ENCODE assay signal across 8 cellular contexts in the genomic region with DNA sequence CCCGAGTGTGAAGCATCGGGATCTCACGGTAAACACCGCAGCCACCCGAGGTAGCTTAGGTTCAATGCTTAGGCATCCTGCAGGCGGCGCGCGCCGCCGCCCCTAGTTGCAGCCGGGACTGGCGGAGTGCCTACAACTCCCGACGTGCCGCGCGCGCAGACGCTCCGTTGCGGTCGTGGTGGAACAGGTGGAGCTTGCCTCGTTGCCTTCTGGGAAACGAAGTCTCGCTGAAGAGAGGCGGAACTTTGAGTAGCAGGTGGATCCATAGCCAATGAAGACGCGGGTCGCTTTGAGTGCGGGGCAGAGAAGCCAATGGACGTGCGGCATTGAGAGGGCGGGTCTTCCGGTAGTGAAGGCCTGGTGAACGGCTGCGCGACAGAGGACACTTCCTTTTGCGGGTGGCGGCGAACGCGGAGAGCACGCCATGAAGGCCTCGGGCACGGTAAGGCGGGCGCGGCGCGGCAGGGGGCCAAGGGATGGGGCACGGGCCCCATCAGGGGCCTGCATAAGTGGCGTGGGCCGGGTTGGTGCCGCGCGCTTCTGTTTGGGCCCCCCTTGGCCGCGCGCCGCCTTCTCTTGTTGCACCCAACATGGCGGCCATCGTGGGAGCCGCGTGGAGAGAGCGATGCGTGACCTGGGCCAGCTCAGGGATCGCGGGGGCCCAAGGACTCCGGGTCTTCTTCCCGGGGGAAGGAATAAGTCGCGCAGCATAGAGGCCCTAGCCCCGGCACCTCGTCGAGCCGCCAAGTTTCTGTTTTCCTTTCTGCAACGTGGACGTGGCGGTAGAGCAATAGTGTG. TPM values are rescaled to one million over a fixed set of nuclear protein-coding genes. Genes with fewer than 3 reads are reported as not detected.
A peak's percentile ranks its signal among the peaks of the same experiment; 100 is the strongest.
DNase-seq lines count a peak whose midpoint lies in the region; ATAC-seq, FAIRE-seq and TF ChIP-seq lines count a peak whose summit lies in the region.

A gene (plus strand): TSS at position 378 of the 798 bp plus-strand sequence. CDS start 47 bp downstream, at position 425.

- H3K4me3 Mint-ChIP-seq in CD14-positive monocyte = peak within 1 kb of the TSS; percentile 97 to 99

- H3K4me1 ChIP-seq in HepG2 (ENCODE audit: insufficient read depth, low read length) = peaks cover 18% of the 10 kb centered on the region

- peak within 1 kb of the TSS; percentile 99 for H3K9ac ChIP-seq in HepG2 (ENCODE audit: insufficient read depth, low read depth, low read length)

- H3K9me3 ChIP-seq in HepG2 (ENCODE audit: low read length) = no peaks in the 10 kb centered on the region

- peaks cover 28% of the 10 kb centered on the region for H3K4me1 Mint-ChIP-seq in CD14-positive monocyte

- BruUV-seq in HepG2 (replicated peaks; lab: Mats Ljungman, UMichigan) = no TSS peak

- under 1% methylated on average over 43 of the region's 80 CpGs for WGBS in HepG2 (ENCODE audit: low lambda C conversion rate)

- peak within 1 kb of the TSS; percentile 80 for H2AFZ ChIP-seq in HepG2 (ENCODE audit: low read length)

- peak within 1 kb of the TSS; percentile 91 to 97 (median 96) for H3K4me3 ChIP-seq in HepG2 (replicated peaks in 1 of 3; ENCODE audit: insufficient read depth in 1 of 3, low read depth in 2 of 3, low read length in 3 of 3)

- peak; percentile 89 for FAIRE-seq in HepG2 (lab: Jason Lieb, UNC)

- H3K27me3 ChIP-seq in HepG2 (ENCODE audit: control insufficient read depth in 1 of 2, insufficient read depth in 2 of 2, low read length in 2 of 2) = no peaks in the 10 kb centered on the region; a peak in 1 of 5 replicates

- TF ChIP-seq EP300 in HepG2 (IDR thresholded peaks at IDR 0.05; ENCODE audit: low read depth in 2 of 2, low read length in 2 of 2) (peak in 1 of 2 experiments; percentile 4; a peak in 1 of 4 replicates), HepG2 (CRISPR knock-in tag; IDR thresholded peaks at IDR 0.05; ENCODE audit: borderline replicate concordance) (no peak; the same call in 1 of the 2 replicates)

- peak within 1 kb of the TSS; percentile 82 for H3K27ac ChIP-seq in HepG2 (ENCODE audit: extremely low read length, insufficient read depth, low read length)

- peak within 1 kb of the TSS; percentile 69 to 93 (median 89) for H3K27ac Mint-ChIP-seq in CD14-positive monocyte

- TF ChIP-seq RAD21 in HepG2 (CRISPR knock-in tag; IDR thresholded peaks at IDR 0.05) = peak; percentile 31; the same call in 1 of the 2 replicates

- intact Hi-C loops in CD14-positive monocyte (cut with micrococcal nuclease) (loop anchor here (1.0 to 10.0 kb wide), 6 partner anchors 73 to 595 kb away; a partner anchor contains a TSS), HepG2 (cut with micrococcal nuclease; ENCODE audit: unreplicated experiment) (loop anchor here (5.0 kb wide), 1 partner anchor 73 kb away; a partner anchor contains a TSS)

- peaks cover 14 to 33% of the 10 kb centered on the region in 2 experiments for H3K36me3 ChIP-seq in HepG2 (replicated peaks in 1 of 2; ENCODE audit: control insufficient read depth in 1 of 2, insufficient read depth in 2 of 2, low read length in 2 of 2)

- peaks cover 0 to 7% (median 2%) of the 10 kb centered on the region in 3 donors for H3K27me3 Mint-ChIP-seq in CD14-positive monocyte (ENCODE audit: low read depth in 3 of 3)

- peaks cover 32 to 40% of the 10 kb centered on the region in 2 donors for H3K36me3 Mint-ChIP-seq in CD14-positive monocyte

- H3K79me2 ChIP-seq in HepG2 (ENCODE audit: insufficient read depth, low read length) = peaks cover 27% of the 10 kb centered on the region

- TF ChIP-seq CTCF in CD14-positive monocyte (IDR thresholded peaks at IDR 0.05) (peak; percentile 76), HepG2 (CRISPR knock-in tag; IDR thresholded peaks at IDR 0.05) (peak; percentile 97)

- H3K9me3 Mint-ChIP-seq in CD14-positive monocyte = no peaks in the 10 kb centered on the region

- in situ Hi-C loops in HepG2 (cut with HindIII; ENCODE audit: extremely low pct_ligation_motif_present, low pct_unique_long_range_greater_than_20kb) = loop anchor here (10.0 kb wide), 1 partner anchor 155 kb away; no protein-coding TSS in a partner anchor

- peaks cover 45% of the 10 kb centered on the region for H4K20me1 ChIP-seq in HepG2 (ENCODE audit: insufficient read depth, low read length)

- peak; percentile 99 for DNase-seq in CD14-positive monocyte (ENCODE audit: low spot score)
- peak; percentile 90 for DNase-seq in NCI-H748 treated with DMSO at 0.1 percent for 48 hours (lab: John Stamatoyannopoulos, UW)
- peak; percentile 98 to 99 for DNase-seq in activated CD4-positive, alpha-beta T cell treated with anti-CD3 and anti-CD28 coated beads, Interleukin-2, amount 50 U/mL, for 4 hours
- peak; percentile 100 for DNase-seq in dermis blood vessel endothelial cell
- DNase-seq in HepG2 (ENCODE audit: low spot score) = peak; percentile 99
- peak; percentile 100 for DNase-seq in stimulated activated CD4-positive, alpha-beta T cell treated with anti-CD3 and anti-CD28 coated beads, Interleukin-4, amount 100 ng/mL, for 24 hours

- peak; percentile 97 for TF ChIP-seq POLR2A in HepG2 (IDR thresholded peaks at IDR 0.05; ENCODE audit: insufficient read depth in 1 of 2, low read depth in 2 of 2, low read length in 2 of 2)

- peak within 1 kb of the TSS; percentile 91 for H3K4me2 ChIP-seq in HepG2 (ENCODE audit: low read depth, low read length)

- POLR2A ChIA-PET in HepG2 (lab: Yijun Ruan, JAX) = interaction anchor here (0.6 to 2.2 kb wide), 37 partner anchors 8 to 743 kb away, joined by 3 to 49 read pairs (median 4); a partner anchor contains a TSS

- CTCF ChIA-PET in HepG2 (lab: Yijun Ruan, JAX; ENCODE audit: low intra/inter-chr PET ratio, low total read pairs) = interaction anchor here (1.5 kb wide), 1 partner anchor 73 kb away, joined by 7 read pairs; a partner anchor contains a TSS

- ATAC-seq in GM19351 (IDR thresholded peaks at IDR 0.05; ENCODE audit: unreplicated experiment) = peak; percentile 86
- ATAC-seq in HG03558 (IDR thresholded peaks at IDR 0.05; ENCODE audit: extremely low read depth, unreplicated experiment) = peak; percentile 66
- peak; percentile 91 for ATAC-seq in HepG2

TF ChIP-seq in HepG2, 621 proteins besides CTCF, POLR2A, EP300 and RAD21 (continues in another document):
- TF ChIP-seq ZNF256 (CRISPR knock-in tag; conservative IDR thresholded peaks at IDR 0.05) (no peak), ASH2L (IDR thresholded peaks at IDR 0.05; ENCODE audit: insufficient read length, low read depth, low read length) (peak; percentile 70), TSC22D2 (CRISPR knock-in tag; IDR thresholded peaks at IDR 0.05; ENCODE audit: borderline replicate concordance) (no peak), FOXJ3 (CRISPR knock-in tag; IDR thresholded peaks at IDR 0.05; ENCODE audit: borderline replicate concordance) (no peak; the same call in 1 of the 2 replicates)
- TF ChIP-seq, protein P1, sequence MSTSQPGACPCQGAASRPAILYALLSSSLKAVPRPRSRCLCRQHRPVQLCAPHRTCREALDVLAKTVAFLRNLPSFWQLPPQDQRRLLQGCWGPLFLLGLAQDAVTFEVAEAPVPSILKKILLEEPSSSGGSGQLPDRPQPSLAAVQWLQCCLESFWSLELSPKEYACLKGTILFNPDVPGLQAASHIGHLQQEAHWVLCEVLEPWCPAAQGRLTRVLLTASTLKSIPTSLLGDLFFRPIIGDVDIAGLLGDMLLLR (CRISPR knock-in tag; IDR thresholded peaks at IDR 0.05) = 0 out of 2 replicates have a peak, but pooled peaks have one; percentile 17
- TF ChIP-seq, protein P2, sequence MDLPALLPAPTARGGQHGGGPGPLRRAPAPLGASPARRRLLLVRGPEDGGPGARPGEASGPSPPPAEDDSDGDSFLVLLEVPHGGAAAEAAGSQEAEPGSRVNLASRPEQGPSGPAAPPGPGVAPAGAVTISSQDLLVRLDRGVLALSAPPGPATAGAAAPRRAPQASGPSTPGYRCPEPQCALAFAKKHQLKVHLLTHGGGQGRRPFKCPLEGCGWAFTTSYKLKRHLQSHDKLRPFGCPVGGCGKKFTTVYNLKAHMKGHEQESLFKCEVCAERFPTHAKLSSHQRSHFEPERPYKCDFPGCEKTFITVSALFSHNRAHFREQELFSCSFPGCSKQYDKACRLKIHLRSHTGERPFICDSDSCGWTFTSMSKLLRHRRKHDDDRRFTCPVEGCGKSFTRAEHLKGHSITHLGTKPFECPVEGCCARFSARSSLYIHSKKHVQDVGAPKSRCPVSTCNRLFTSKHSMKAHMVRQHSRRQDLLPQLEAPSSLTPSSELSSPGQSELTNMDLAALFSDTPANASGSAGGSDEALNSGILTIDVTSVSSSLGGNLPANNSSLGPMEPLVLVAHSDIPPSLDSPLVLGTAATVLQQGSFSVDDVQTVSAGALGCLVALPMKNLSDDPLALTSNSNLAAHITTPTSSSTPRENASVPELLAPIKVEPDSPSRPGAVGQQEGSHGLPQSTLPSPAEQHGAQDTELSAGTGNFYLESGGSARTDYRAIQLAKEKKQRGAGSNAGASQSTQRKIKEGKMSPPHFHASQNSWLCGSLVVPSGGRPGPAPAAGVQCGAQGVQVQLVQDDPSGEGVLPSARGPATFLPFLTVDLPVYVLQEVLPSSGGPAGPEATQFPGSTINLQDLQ (CRISPR knock-in tag; IDR thresholded peaks at IDR 0.05) = peak; percentile 41; the same call in 1 of the 2 replicates

RNA-seq across cellular contexts. Expression of the gene that starts here (rescaled TPM):
- polyA plus RNA-seq in CD14-positive monocyte (1,000 to 10,000 TPM; 1,189 to 1,268 TPM), HepG2 (2011; rRNA removed) (2,004 and 2,232 TPM in 2 replicates)
- total RNA-seq in dermis blood vessel endothelial cell (793 and 1,347 TPM in 2 replicates), HepG2 (2016; rRNA removed; fragmentation: Illumina TruSeq; extraction: Trizol) (1,471 and 1,490 TPM in 2 replicates)
- total RNA-seq in HepG2 (2016; cell fraction: cytosol; rRNA removed; fragmentation: Illumina TruSeq; extraction: Trizol; ENCODE audit: low read depth) = 3,356 and 3,471 TPM in 2 replicates
- 1,484 and 1,563 TPM in 2 replicates for total RNA-seq in HepG2 (2016; cell fraction: insoluble cytoplasmic fraction; rRNA removed; fragmentation: Illumina TruSeq; extraction: Trizol)
- total RNA-seq in HepG2 (2016; cell fraction: membrane; rRNA removed; fragmentation: Illumina TruSeq; extraction: Trizol) = 4,403 and 4,828 TPM in 2 replicates
- 550 and 622 TPM in 2 replicates for total RNA-seq in HepG2 (2016; cell fraction: nucleus; rRNA removed; fragmentation: Illumina TruSeq; extraction: Trizol)
- 2,519 and 3,516 TPM in 2 replicates for polyA plus RNA-seq in HepG2 (2011; cell fraction: cytosol; rRNA removed)
- polyA plus RNA-seq in HepG2 (2011; cell fraction: nucleus; rRNA removed) = 865 and 944 TPM in 2 replicates
- 2,311 and 3,663 TPM in 2 replicates for polyA plus RNA-seq in HepG2 (2012)
- polyA plus RNA-seq in HepG2 (2016; cell fraction: cytosol; fragmentation: Illumina TruSeq; extraction: Trizol; ENCODE audit: low read depth) = 5,329 and 5,962 TPM in 2 replicates
- 2,198 and 2,250 TPM in 2 replicates for polyA plus RNA-seq in HepG2 (2016; cell fraction: insoluble cytoplasmic fraction; fragmentation: Illumina TruSeq; extraction: Trizol; ENCODE audit: low read depth)
- 6,513 and 6,759 TPM in 2 replicates for polyA plus RNA-seq in HepG2 (2016; cell fraction: membrane; fragmentation: Illumina TruSeq; extraction: Trizol; ENCODE audit: low read depth)
- 1,298 and 1,347 TPM in 2 replicates for polyA plus RNA-seq in HepG2 (2016; cell fraction: nucleus; fragmentation: Illumina TruSeq; extraction: Trizol; ENCODE audit: insufficient read depth, low read depth)
- polyA minus RNA-seq in HepG2 (2011; rRNA and poly(A)+ RNA removed; ENCODE audit: low replicate concordance) = 547 and 652 TPM in 2 replicates
- 819 and 843 TPM in 2 replicates for polyA minus RNA-seq in HepG2 (2011; cell fraction: cytosol; rRNA and poly(A)+ RNA removed)
- 236 and 251 TPM in 2 replicates for polyA minus RNA-seq in HepG2 (2011; cell fraction: nucleus; rRNA and poly(A)+ RNA removed)

Comparison
In these comparisons a context has a peak if more than half of its experiments do, and no peak if none do; other contexts are left out.
1. Peak in every context shown above with its lines: DNase-seq, ATAC-seq, H3K4me3 ChIP-seq and H3K27ac ChIP-seq.